Comparison of ENCODE assay signal across 25 cellular contexts in the genomic region with DNA sequence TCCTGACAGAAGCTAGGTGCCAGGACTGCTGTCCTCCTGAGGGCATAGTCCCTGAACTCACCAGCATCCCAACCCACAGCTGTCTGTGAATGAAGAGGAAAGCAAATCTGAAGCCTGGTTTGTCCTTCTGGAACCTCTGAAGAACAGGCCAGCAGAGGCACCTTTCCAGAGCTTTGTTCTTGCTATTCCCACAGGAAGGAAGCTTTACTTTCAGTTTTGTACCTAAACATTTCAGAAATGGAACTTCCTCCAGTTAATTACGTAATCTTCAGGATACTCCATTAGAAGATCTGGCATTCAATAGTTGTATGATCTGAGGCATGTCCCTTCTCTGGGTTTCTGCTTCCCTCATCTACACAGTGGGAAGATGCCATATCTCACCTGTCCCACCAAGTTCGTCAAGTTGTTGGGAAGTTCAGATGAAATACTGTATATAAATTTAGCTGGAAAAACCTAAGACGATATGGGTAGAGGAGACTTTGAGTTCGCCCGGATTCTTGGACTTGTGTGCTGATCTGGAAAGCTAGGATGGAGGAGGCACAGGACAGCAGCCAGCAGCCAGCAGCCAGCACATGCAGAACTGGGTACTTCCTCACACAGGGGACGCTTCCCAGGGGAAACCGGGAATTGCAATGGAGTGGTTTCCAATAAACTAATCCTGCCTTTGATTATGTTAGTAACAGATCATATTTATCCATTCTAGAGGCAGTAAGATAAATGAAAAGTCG. TPM values are rescaled to one million over a fixed set of nuclear protein-coding genes. Genes with fewer than 3 reads are reported as not detected.
A peak's percentile ranks its signal among the peaks of the same experiment; 100 is the strongest.
DNase-seq lines count a peak whose midpoint lies in the region; ATAC-seq and TF ChIP-seq lines count a peak whose summit lies in the region.
"Had no signal": no experiment of that assay in that cellular context is flagged by ENCODE, and none has a peak within 500 bp of the region (broad histone marks: within the 10 kb centered on the region; RNA-seq: fewer than 3 reads in every experiment).

No MANE protein-coding gene starts in this region.

- H3K9me3 ChIP-seq in left ventricle myocardium inferior (replicated peaks) (no peaks in the 10 kb centered on the region), right atrium auricular region (no peaks in the 10 kb centered on the region), mesenchymal stem cell (ENCODE audit: control insufficient read depth, low read length) (no peaks in the 10 kb centered on the region), upper lobe of right lung (no peaks in the 10 kb centered on the region)
- H3K9me3 ChIP-seq: SK-N-SH, testis had no signal

- peaks cover 46% of the 10 kb centered on the region for H3K4me1 ChIP-seq in left ventricle myocardium inferior
- H3K4me1 ChIP-seq in right atrium auricular region, result peaks cover 0 to 35% of the 10 kb centered on the region in 2 donors
- H3K4me1 ChIP-seq in mesenchymal stem cell (ENCODE audit: control insufficient read depth, insufficient read depth, low read depth, low read length), result peaks cover 2% of the 10 kb centered on the region
- peaks cover 20% of the 10 kb centered on the region for H3K4me1 ChIP-seq in upper lobe of right lung

- peak overlapping the region; percentile 79 for H4K8ac ChIP-seq in mesenchymal stem cell (ENCODE audit: low read length)

- intact Hi-C loops in left ventricle myocardium inferior (cut with micrococcal nuclease), result no loop called here
- intact Hi-C loops in upper lobe of right lung (cut with DNase I), result no loop called here

- H3K4me2 ChIP-seq in mesenchymal stem cell (ENCODE audit: low read length, poor library complexity, severe bottlenecking), result no peak overlapping the region
- H3K4me2 ChIP-seq: neural progenitor cell, SK-N-SH had no signal

- H2BK15ac ChIP-seq in mesenchymal stem cell (ENCODE audit: low read depth, poor library complexity, severe bottlenecking), result no peak overlapping the region

- no peak overlapping the region for H3K14ac ChIP-seq in mesenchymal stem cell (ENCODE audit: low read length in 2 of 2)

- H2BK5ac ChIP-seq in mesenchymal stem cell (ENCODE audit: low read depth, low read length, poor library complexity, severe bottlenecking), result no peak overlapping the region

- peaks cover 14% of the 10 kb centered on the region for H3K79me1 ChIP-seq in mesenchymal stem cell (replicated peaks; ENCODE audit: low read length, poor library complexity, severe bottlenecking)

- H3K4me3 ChIP-seq in left ventricle myocardium inferior (no peak overlapping the region), right atrium auricular region (no peak overlapping the region), mesenchymal stem cell (ENCODE audit: insufficient read depth in 1 of 2, low read depth in 1 of 2, low read length in 2 of 2) (no peak overlapping the region), upper lobe of right lung (no peak overlapping the region)
- H3K4me3 ChIP-seq: neural progenitor cell, testis had no signal

- H3K27me3 Mint-ChIP-seq in endothelial cell (ENCODE audit: unreplicated experiment), result peaks cover 4% of the 10 kb centered on the region
- H3K27me3 Mint-ChIP-seq: activated naive CD8-positive, alpha-beta T cell; CD4-positive, alpha-beta memory T cell had no signal

- no peaks in the 10 kb centered on the region for H3K9me3 Mint-ChIP-seq in endothelial cell (ENCODE audit: unreplicated experiment)
- H3K9me3 Mint-ChIP-seq: CD4-positive, alpha-beta memory T cell; neural progenitor cell had no signal

- H3K9ac ChIP-seq in mesenchymal stem cell (ENCODE audit: low read length), result no peak overlapping the region
- H3K9ac ChIP-seq: neural progenitor cell, SK-N-SH had no signal

- TF ChIP-seq CTCF in left ventricle myocardium inferior (IDR thresholded peaks at IDR 0.05; ENCODE audit: borderline replicate concordance) (no peak), right atrium auricular region (IDR thresholded peaks at IDR 0.05) (no peak), endothelial cell (IDR thresholded peaks at IDR 0.05; ENCODE audit: unreplicated experiment) (no peak), upper lobe of right lung (IDR thresholded peaks at IDR 0.05) (no peak), GM13976 (IDR thresholded peaks at IDR 0.05; ENCODE audit: borderline replicate concordance, control extremely low read depth, extremely low read depth, insufficient read depth, missing control alignments) (no peak)

- H3K27ac ChIP-seq in left ventricle myocardium inferior (replicated peaks) (peak overlapping the region; percentile 37), right atrium auricular region (peak overlapping the region in 1 of 2 donors; percentile 27), mesenchymal stem cell (ENCODE audit: low read length, poor library complexity, severe bottlenecking) (no peak overlapping the region), upper lobe of right lung (peak overlapping the region; percentile 25)
- H3K27ac ChIP-seq: neural progenitor cell, testis had no signal

- H3K27me3 ChIP-seq in left ventricle myocardium inferior (ENCODE audit: low read depth) (no peaks in the 10 kb centered on the region), right atrium auricular region (no peaks in the 10 kb centered on the region), mesenchymal stem cell (ENCODE audit: control insufficient read depth in 1 of 2, insufficient read depth in 1 of 2, low read length in 2 of 2) (no peaks in the 10 kb centered on the region), upper lobe of right lung (no peaks in the 10 kb centered on the region)
- H3K27me3 ChIP-seq: neural progenitor cell, testis had no signal

- H2AK5ac ChIP-seq in mesenchymal stem cell (ENCODE audit: low read length, severe bottlenecking), result no peak overlapping the region

- no peak overlapping the region for H4K91ac ChIP-seq in mesenchymal stem cell (ENCODE audit: low read length)

- H3K36me3 Mint-ChIP-seq in endothelial cell (ENCODE audit: low read depth, unreplicated experiment), result peaks cover 30% of the 10 kb centered on the region

- H3K4me1 Mint-ChIP-seq in endothelial cell (ENCODE audit: unreplicated experiment), result peaks cover 23% of the 10 kb centered on the region
- H3K4me1 Mint-ChIP-seq: neural progenitor cell had no signal

- peak overlapping the region in 1 of 2 experiments; percentile 38 for H3K4ac ChIP-seq in mesenchymal stem cell (ENCODE audit: low read depth in 1 of 2, low read length in 2 of 2)

- H3K23ac ChIP-seq in mesenchymal stem cell (ENCODE audit: low read length in 2 of 2), result no peak overlapping the region

- ATAC-seq in upper lobe of right lung (no peak), GM18868 (IDR thresholded peaks at IDR 0.05; ENCODE audit: unreplicated experiment) (no peak)
- ATAC-seq: activated CD4-positive, CD25-positive, alpha-beta regulatory T cell treated with anti-CD3 and anti-CD28 coated beads, Interleukin-2, amount 50 U/mL, for 24 hours; activated CD8-positive, alpha-beta T cell treated with anti-CD3 and anti-CD28 coated beads, Interleukin-2, amount 10 ng/mL, durations not matched to agents 7 days and 5 days; HCT116 had no signal

- no peak overlapping the region for H2BK12ac ChIP-seq in mesenchymal stem cell (ENCODE audit: low read length in 2 of 2)

- in situ Hi-C loops in GM13976 (cut with MboI; ENCODE audit: low sequenced_read_pairs, unreplicated experiment), result no loop called here

- peak overlapping the region in 1 of 2 experiments; percentile 19 for H3K18ac ChIP-seq in mesenchymal stem cell (ENCODE audit: low read depth in 1 of 2, low read length in 2 of 2)

- peaks cover 88% of the 10 kb centered on the region for H3K36me3 ChIP-seq in left ventricle myocardium inferior
- peaks cover 82% of the 10 kb centered on the region for H3K36me3 ChIP-seq in right atrium auricular region
- H3K36me3 ChIP-seq in mesenchymal stem cell (ENCODE audit: control insufficient read depth in 1 of 2, insufficient read depth in 2 of 2, low read depth in 1 of 2, low read length in 2 of 2), result peaks cover 37 to 81% of the 10 kb centered on the region in 2 experiments
- H3K36me3 ChIP-seq in upper lobe of right lung, result peaks cover 86% of the 10 kb centered on the region
- H3K36me3 ChIP-seq: neural progenitor cell had no signal

- H3K4me3 Mint-ChIP-seq in endothelial cell (ENCODE audit: unreplicated experiment), result peak overlapping the region; percentile 28
- H3K4me3 Mint-ChIP-seq: activated CD8-positive, alpha-beta T cell treated with anti-CD3 and anti-CD28 coated beads, Interleukin-2, amount 10 ng/mL, durations not matched to agents 7 days and 5 days; activated naive CD8-positive, alpha-beta T cell; CD4-positive, alpha-beta memory T cell; neural progenitor cell had no signal

- over 99% methylated on average over 5 of the region's 8 CpGs for WGBS in mesenchymal stem cell

- no peak overlapping the region for H3K27ac Mint-ChIP-seq in endothelial cell (ENCODE audit: unreplicated experiment)
- H3K27ac Mint-ChIP-seq: activated CD8-positive, alpha-beta T cell treated with anti-CD3 and anti-CD28 coated beads, Interleukin-2, amount 10 ng/mL, durations not matched to agents 7 days and 5 days; activated naive CD8-positive, alpha-beta T cell; neural progenitor cell had no signal

- H2AFZ ChIP-seq in mesenchymal stem cell (ENCODE audit: low read depth, low read length), result no peak overlapping the region
- H2AFZ ChIP-seq: neural progenitor cell had no signal

- DNase-seq in left ventricle myocardium inferior (no peak), right atrium auricular region (ENCODE audit: low spot score) (no peak), endothelial cell (ENCODE audit: low spot score) (no peak), mesenchymal stem cell (peak; percentile 56), upper lobe of right lung (no peak), superior temporal gyrus (ENCODE audit: extremely low spot score) (no peak), GM13976 (ENCODE audit: low spot score) (no peak)
- DNase-seq: ACHN; activated CD8-positive, alpha-beta T cell treated with anti-CD3 and anti-CD28 coated beads, Interleukin-2, amount 10 ng/mL, durations not matched to agents 7 days and 5 days; activated T-cell treated with anti-CD3 and anti-CD28 coated beads, Interleukin-2, amount 50 U/mL, for 48 hours; CD4-positive, alpha-beta memory T cell; effector CD4-positive, alpha-beta T cell; midbrain; NCI-H187; SK-N-SH; stimulated activated CD4-positive, alpha-beta T cell treated with anti-CD3 and anti-CD28 coated beads, Interleukin-12 subunit alpha, Interleukin-12 subunit beta, amount 100 ng/mL, for 4 hours; stimulated activated CD8-positive, alpha-beta memory T cell treated with anti-CD3 and anti-CD28 coated beads, Interleukin-4, amount 100 ng/mL, for 48 hours; T-helper 9 cell; testis had no signal

- H2BK120ac ChIP-seq in mesenchymal stem cell (ENCODE audit: low read depth, low read length), result no peak overlapping the region

RNA-seq across cellular contexts. Expression of a gene that starts 22.4 kb away (rescaled TPM):
- total RNA-seq in left ventricle myocardium inferior, result 4.0 TPM
- total RNA-seq in right atrium auricular region, result 1 to 10 TPM; 3.4 to 8.8 TPM
- total RNA-seq in endothelial cell (ENCODE audit: unreplicated experiment), result 6.6 TPM
- 0.01 TPM for polyA plus RNA-seq in mesenchymal stem cell (2013, experiment 1 of 2)
- 0.12 TPM for polyA plus RNA-seq in mesenchymal stem cell (2013, experiment 2 of 2)
- total RNA-seq in upper lobe of right lung, result 6.3 TPM
- total RNA-seq: activated CD8-positive, alpha-beta T cell treated with anti-CD3 and anti-CD28 coated beads, Interleukin-2, amount 10 ng/mL, durations not matched to agents 7 days and 5 days; CD4-positive, alpha-beta memory T cell; NCI-H460 had no signal
- polyA plus RNA-seq: CD4-positive, alpha-beta memory T cell had no signal
